23 cellular contexts compared by ENCODE assay signal in the genomic region with DNA sequence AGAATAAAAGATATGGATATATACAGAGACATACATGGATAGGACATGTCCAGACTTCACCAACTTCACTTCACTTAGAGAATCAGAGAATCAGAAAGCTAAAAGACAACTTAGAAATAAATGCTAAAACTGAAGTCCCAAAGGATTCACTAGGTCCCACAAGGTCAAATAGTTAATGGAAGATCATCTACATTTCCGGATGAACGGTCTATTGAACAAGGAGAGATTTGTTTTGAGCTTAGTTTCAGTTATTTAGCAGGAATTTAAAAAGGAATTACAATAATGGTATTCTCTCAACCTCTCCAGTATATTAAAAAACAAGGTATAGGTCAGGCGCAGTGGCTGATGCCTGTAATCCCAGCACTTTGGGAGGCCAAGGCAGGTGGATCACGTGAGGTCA.
"Had no signal": no experiment of that assay in that cellular context is flagged by ENCODE, and none has a peak within 500 bp of the region (broad histone marks: within the 10 kb centered on the region; RNA-seq: fewer than 3 reads in every experiment).

No MANE protein-coding gene starts in this region.

- ATAC-seq: effector memory CD8-positive, alpha-beta T cell; esophagus mucosa; gastroesophageal sphincter; heart left ventricle; left cardiac atrium; left lung; mucosa of descending colon; psoas muscle; right cardiac atrium; stimulated activated effector memory CD8-positive, alpha-beta T cell treated with anti-CD3 and anti-CD28 coated beads, Interleukin-12 subunit alpha, Interleukin-12 subunit beta, amount 100 ng/mL, for 72 hours had no signal

- H3K36me3 Mint-ChIP-seq: stimulated activated effector memory CD8-positive, alpha-beta T cell treated with anti-CD3 and anti-CD28 coated beads, Interleukin-12 subunit alpha, Interleukin-12 subunit beta, amount 100 ng/mL, for 72 hours had no signal

- H3K27me3 Mint-ChIP-seq: effector memory CD8-positive, alpha-beta T cell; naive B cell; stimulated activated naive CD8-positive, alpha-beta T cell treated with anti-CD3 and anti-CD28 coated beads, Interleukin-15, Interleukin-2, amounts not matched to agents 100 ng/mL and 50 ng/mL, for 24 hours had no signal

- H3K4me3 Mint-ChIP-seq: effector memory CD8-positive, alpha-beta T cell; mesothelial cell of epicardium; naive B cell; nephron progenitor cell; stimulated activated effector memory CD8-positive, alpha-beta T cell treated with anti-CD3 and anti-CD28 coated beads, Interleukin-12 subunit alpha, Interleukin-12 subunit beta, amount 100 ng/mL, for 72 hours; stimulated activated naive CD8-positive, alpha-beta T cell treated with anti-CD3 and anti-CD28 coated beads, Interleukin-15, Interleukin-2, amounts not matched to agents 100 ng/mL and 50 ng/mL, for 24 hours had no signal

- DNase-seq: dermis blood vessel endothelial cell; effector memory CD8-positive, alpha-beta T cell; foreskin fibroblast; heart left ventricle; kidney; left cardiac atrium; left lung; mesenchymal stem cell; mucosa of descending colon; naive B cell; nephron progenitor cell; nucleus accumbens; psoas muscle; right cardiac atrium; sigmoid colon; stimulated activated CD4-positive, alpha-beta T cell treated with anti-CD3 and anti-CD28 coated beads, Interleukin-2, amount 100 ng/mL, for 24 hours; stimulated activated CD4-positive, alpha-beta T cell treated with anti-CD3 and anti-CD28 coated beads, Interleukin-4, amount 100 ng/mL, for 24 hours; upper lobe of left lung had no signal

- H3K27ac Mint-ChIP-seq: effector memory CD8-positive, alpha-beta T cell; mesothelial cell of epicardium; nephron progenitor cell; stimulated activated effector memory CD8-positive, alpha-beta T cell treated with anti-CD3 and anti-CD28 coated beads, Interleukin-12 subunit alpha, Interleukin-12 subunit beta, amount 100 ng/mL, for 72 hours; stimulated activated naive CD8-positive, alpha-beta T cell treated with anti-CD3 and anti-CD28 coated beads, Interleukin-15, Interleukin-2, amounts not matched to agents 100 ng/mL and 50 ng/mL, for 24 hours had no signal

- H3K9me3 Mint-ChIP-seq: effector memory CD8-positive, alpha-beta T cell; mesothelial cell of epicardium; nephron progenitor cell; stimulated activated effector memory CD8-positive, alpha-beta T cell treated with anti-CD3 and anti-CD28 coated beads, Interleukin-12 subunit alpha, Interleukin-12 subunit beta, amount 100 ng/mL, for 72 hours; stimulated activated naive CD8-positive, alpha-beta T cell treated with anti-CD3 and anti-CD28 coated beads, Interleukin-15, Interleukin-2, amounts not matched to agents 100 ng/mL and 50 ng/mL, for 24 hours had no signal
